In genomic region chr1:223771814-223772770, GRCh38 we compare ENCODE assay signal across 8 cellular contexts. TPM values are rescaled to one million over a fixed set of nuclear protein-coding genes. Genes with fewer than 3 reads are reported as not detected.
A peak's percentile ranks its signal among the peaks of the same experiment; 100 is the strongest.
DNase-seq lines count a peak whose midpoint lies in the region; ATAC-seq, FAIRE-seq and TF ChIP-seq lines count a peak whose summit lies in the region.

No MANE protein-coding gene starts in this region.

- H3K4me1 ChIP-seq in RWPE2 (ENCODE audit: insufficient read depth, poor library complexity, severe bottlenecking) (peaks cover 41% of the 10 kb centered on the region), endothelial cell of umbilical vein (ENCODE audit: control insufficient read depth, extremely low read depth, insufficient read depth, low read length) (peaks cover 68% of the 10 kb centered on the region), muscle layer of duodenum (ENCODE audit: control insufficient read depth in 1 of 2, insufficient read depth in 2 of 2, low read length in 2 of 2) (peaks cover 9 to 21% of the 10 kb centered on the region in 2 donors)

- dilution Hi-C loops in endothelial cell of umbilical vein (cut with MboI; ENCODE audit: extremely low pct_ligation_motif_present, low sequenced_read_pairs), result no loop called here

- ATAC-seq in RWPE2 (ENCODE audit: low read depth), result peak; percentile 70
- no peak for ATAC-seq in HG03439 (IDR thresholded peaks at IDR 0.05; ENCODE audit: unreplicated experiment)

- TF ChIP-seq CTCF in RWPE2 (IDR thresholded peaks at IDR 0.05; ENCODE audit: poor library complexity, severe bottlenecking) (no peak), endothelial cell of umbilical vein (IDR thresholded peaks at IDR 0.05; ENCODE audit: extremely low read depth in 1 of 2, insufficient read depth in 1 of 2, low read depth in 1 of 2, low read length in 2 of 2) (no peak), GM10248 (IDR thresholded peaks at IDR 0.05; ENCODE audit: control extremely low read depth, extremely low read depth, low read depth, missing control alignments) (no peak)

- H3K9me3 ChIP-seq in RWPE2 (ENCODE audit: severe bottlenecking), result no peaks in the 10 kb centered on the region
- no peaks in the 10 kb centered on the region for H3K9me3 ChIP-seq in endothelial cell of umbilical vein (replicated peaks; ENCODE audit: control insufficient read depth, insufficient read depth, low read length)
- H3K9me3 ChIP-seq in muscle layer of duodenum (ENCODE audit: control insufficient read depth in 1 of 2, low read length in 2 of 2), result no peaks in the 10 kb centered on the region

- peak overlapping the region; percentile 81 for H3K27ac ChIP-seq in RWPE2 (ENCODE audit: poor library complexity, severe bottlenecking)
- peak overlapping the region; percentile 78 for H3K27ac ChIP-seq in endothelial cell of umbilical vein (ENCODE audit: insufficient read depth, low read depth, low read length)
- peak overlapping the region; percentile 79 for H3K27ac ChIP-seq in muscle layer of duodenum (ENCODE audit: low read length)

- intact Hi-C loops in endothelial cell of umbilical vein (cut with micrococcal nuclease), result loop anchor here (1.0 to 2.0 kb wide), 2 partner anchors 29 to 221 kb away; no protein-coding TSS in a partner anchor

- peak; percentile 94 for FAIRE-seq in endothelial cell of umbilical vein (lab: Jason Lieb, UNC)

- H3K27me3 ChIP-seq in RWPE2 (ENCODE audit: insufficient read depth, poor library complexity, severe bottlenecking), result no peaks in the 10 kb centered on the region
- no peaks in the 10 kb centered on the region for H3K27me3 ChIP-seq in endothelial cell of umbilical vein (ENCODE audit: control insufficient read depth in 2 of 2, insufficient read depth in 2 of 2, low read length in 2 of 2)
- no peaks in the 10 kb centered on the region for H3K27me3 ChIP-seq in muscle layer of duodenum (ENCODE audit: low read depth, low read length)

- peak overlapping the region; percentile 63 for H3K9ac ChIP-seq in endothelial cell of umbilical vein (replicated peaks; ENCODE audit: extremely low read depth, insufficient read depth, low read length)

- no peaks in the 10 kb centered on the region for H3K9me1 ChIP-seq in endothelial cell of umbilical vein (replicated peaks; ENCODE audit: control insufficient read depth, extremely low read depth, insufficient read depth, low read length)

- H2AFZ ChIP-seq in endothelial cell of umbilical vein (ENCODE audit: low read depth, low read length), result no peak overlapping the region

- no peak overlapping the region for H3K4me3 ChIP-seq in RWPE2 (ENCODE audit: severe bottlenecking)
- peak overlapping the region in 1 of 3 experiments; percentile 2 for H3K4me3 ChIP-seq in endothelial cell of umbilical vein (replicated peaks in 1 of 3; ENCODE audit: insufficient read depth in 1 of 3, low read depth in 1 of 3, low read length in 3 of 3)
- H3K4me3 ChIP-seq in muscle layer of duodenum (ENCODE audit: low read depth in 1 of 2, low read length in 2 of 2), result no peak overlapping the region

- CTCF ChIA-PET in endothelial cell of umbilical vein (lab: Charles Lee), result interaction anchor here (0.7 to 3.2 kb wide), 16 partner anchors 9 to 279 kb away, joined by 3 to 19 read pairs (median 4); no protein-coding TSS in a partner anchor
- CTCF ChIA-PET in GM10248 (lab: Yijun Ruan, JAX), result interaction anchor here (0.9 to 5.2 kb wide), 7 partner anchors 9 to 216 kb away, joined by 3 to 26 read pairs (median 5); no protein-coding TSS in a partner anchor

- H3K79me2 ChIP-seq in endothelial cell of umbilical vein (ENCODE audit: control insufficient read depth, insufficient read depth, low read length), result peaks cover 2% of the 10 kb centered on the region

- H3K36me3 ChIP-seq in RWPE2 (ENCODE audit: low read depth), result peaks cover 65% of the 10 kb centered on the region
- peaks cover 7 to 23% of the 10 kb centered on the region in 2 experiments for H3K36me3 ChIP-seq in endothelial cell of umbilical vein (ENCODE audit: control insufficient read depth in 2 of 2, extremely low read depth in 1 of 2, insufficient read depth in 2 of 2, low read length in 2 of 2)
- H3K36me3 ChIP-seq in muscle layer of duodenum (ENCODE audit: control insufficient read depth in 1 of 2, insufficient read depth in 2 of 2, low read length in 2 of 2), result peaks cover 53 to 62% of the 10 kb centered on the region in 2 donors

- peak; percentile 22 for DNase-seq in activated CD4-positive, alpha-beta T cell treated with anti-CD3 and anti-CD28 coated beads for 48 hours
- no peak for DNase-seq in activated CD4-positive, alpha-beta T cell treated with anti-CD3 and anti-CD28 coated beads, Interleukin-2, amount 50 U/mL, for 1 hour
- DNase-seq in RWPE2 (ENCODE audit: low spot score) (peak; percentile 67), endothelial cell of umbilical vein (ENCODE audit: low read depth, low spot score) (peak; percentile 95), activated gamma-delta T cell treated with Interleukin-2 at 50 U/mL for 16 hours (no peak), GM10248 (ENCODE audit: extremely low spot score) (no peak)

- POLR2A ChIA-PET in endothelial cell of umbilical vein (lab: Charles Lee), result interaction anchor here (0.6 to 1.4 kb wide), 3 partner anchors 29 to 138 kb away, joined by 3 to 4 read pairs (median 3); no protein-coding TSS in a partner anchor
- POLR2A ChIA-PET in GM10248 (lab: Yijun Ruan, JAX), result no interaction called here

- H4K20me1 ChIP-seq in endothelial cell of umbilical vein (replicated peaks; ENCODE audit: control insufficient read depth, extremely low read depth, insufficient read depth, low read length), result no peaks in the 10 kb centered on the region

- TF ChIP-seq POLR2A in endothelial cell of umbilical vein (IDR thresholded peaks at IDR 0.05; ENCODE audit: low read depth, low read length), result no peak

- BruUV-seq in endothelial cell of umbilical vein (replicated peaks; lab: Mats Ljungman, UMichigan), result TSS peak; percentile 53

- H3K4me2 ChIP-seq in endothelial cell of umbilical vein (ENCODE audit: insufficient read depth, low read length), result peak overlapping the region; percentile 9

TF ChIP-seq in endothelial cell of umbilical vein, 7 proteins besides CTCF, POLR2A, EP300 and RAD21:
- peak; percentile 33 for TF ChIP-seq MYC (IDR thresholded peaks at IDR 0.05; ENCODE audit: low read depth, low read length)
- no peak for TF ChIP-seq POLR2AphosphoS5 (IDR thresholded peaks at IDR 0.05; ENCODE audit: insufficient read depth, low read depth, low read length)
- peak; percentile 86 for TF ChIP-seq FOS (IDR thresholded peaks at IDR 0.05; ENCODE audit: borderline replicate concordance, insufficient read depth, low read length)
- TF ChIP-seq MAX (IDR thresholded peaks at IDR 0.05; ENCODE audit: insufficient read depth, insufficient read length), result no peak
- peak; percentile 90 for TF ChIP-seq GATA2 (IDR thresholded peaks at IDR 0.05; ENCODE audit: insufficient read depth, insufficient read length, low read depth, low read length)
- no peak for TF ChIP-seq EZH2 (IDR thresholded peaks at IDR 0.05; ENCODE audit: borderline replicate concordance, low read depth, low read length, severe bottlenecking)
- peak; percentile 65 for TF ChIP-seq JUN (IDR thresholded peaks at IDR 0.05; ENCODE audit: borderline replicate concordance, insufficient read depth, insufficient read length, low read depth)

RNA-seq across cellular contexts. Expression of gene CAPN2, which starts 59.8 kb away (rescaled TPM):
- 316 and 420 TPM in 2 replicates for total RNA-seq in endothelial cell of umbilical vein
- 82.0 and 110 TPM in 2 replicates for polyA plus RNA-seq in endothelial cell of umbilical vein
- polyA plus RNA-seq in endothelial cell of umbilical vein (2011; cell fraction: cytosol; rRNA removed), result 160 and 168 TPM in 2 replicates
- polyA plus RNA-seq in endothelial cell of umbilical vein (2011; cell fraction: nucleus; rRNA removed), result 332 and 370 TPM in 2 replicates
- 262 and 405 TPM in 2 replicates for polyA plus RNA-seq in endothelial cell of umbilical vein (2012)
- polyA minus RNA-seq in endothelial cell of umbilical vein, result 205 and 211 TPM in 2 replicates
- polyA minus RNA-seq in endothelial cell of umbilical vein (2011; cell fraction: cytosol; rRNA and poly(A)+ RNA removed), result 44.4 TPM
- 100 and 114 TPM in 2 replicates for polyA minus RNA-seq in endothelial cell of umbilical vein (2011; cell fraction: nucleus; rRNA and poly(A)+ RNA removed)

Comparison
In these comparisons a context has a peak if more than half of its experiments do, and no peak if none do; other contexts are left out.
1. DNase-seq: peak in activated CD4-positive, alpha-beta T cell treated with anti-CD3 and anti-CD28 coated beads for 48 hours (single experiment), RWPE2 (single experiment) and endothelial cell of umbilical vein (single experiment); none in activated CD4-positive, alpha-beta T cell treated with anti-CD3 and anti-CD28 coated beads, Interleukin-2, amount 50 U/mL, for 1 hour (single experiment), activated gamma-delta T cell treated with Interleukin-2 at 50 U/mL for 16 hours (single experiment) and GM10248 (single experiment).
2. Peak in every context shown above with its lines, with median percentiles within 50 percentile points of each other: H3K27ac ChIP-seq.